In the genomic region with DNA sequence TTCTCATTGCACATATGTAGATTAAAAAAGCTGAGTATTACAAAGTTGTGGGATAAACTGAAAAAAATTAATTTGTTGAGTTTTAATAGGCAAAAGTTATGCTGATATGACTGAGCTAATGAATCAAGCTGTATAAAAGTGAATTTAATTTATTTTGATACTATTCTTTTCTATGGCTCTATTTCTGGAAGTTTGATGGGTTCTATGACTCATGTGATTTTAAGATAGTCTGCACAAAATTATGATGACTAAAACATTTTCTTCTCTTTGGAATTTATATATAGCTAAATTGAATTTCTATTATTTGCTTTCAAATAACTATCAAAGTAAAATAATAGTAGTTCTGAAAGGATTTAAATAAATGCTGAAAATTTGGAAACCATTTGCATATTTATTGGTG, we compare ENCODE assay signal across 26 cellular contexts.
"Had no signal": no experiment of that assay in that cellular context is flagged by ENCODE, and none has a peak within 500 bp of the region (broad histone marks: within the 10 kb centered on the region; RNA-seq: fewer than 3 reads in every experiment).

No MANE protein-coding gene starts in this region.

- H3K27me3 Mint-ChIP-seq: naive B cell, progenitor cell of endocrine pancreas had no signal

- H3K9me3 Mint-ChIP-seq: mesothelial cell of epicardium; neural progenitor cell; stimulated activated effector memory CD8-positive, alpha-beta T cell treated with anti-CD3 and anti-CD28 coated beads, Interleukin-12 subunit alpha, Interleukin-12 subunit beta, amount 100 ng/mL, for 72 hours had no signal

- H3K4me3 Mint-ChIP-seq: mesothelial cell of epicardium; naive B cell; natural killer cell; nephron progenitor cell; neural progenitor cell; stimulated activated effector memory CD8-positive, alpha-beta T cell treated with anti-CD3 and anti-CD28 coated beads, Interleukin-12 subunit alpha, Interleukin-12 subunit beta, amount 100 ng/mL, for 72 hours; stimulated activated naive CD8-positive, alpha-beta T cell treated with anti-CD3 and anti-CD28 coated beads, Interleukin-15, Interleukin-2, amounts not matched to agents 100 ng/mL and 50 ng/mL, for 24 hours had no signal

- H3K4me1 ChIP-seq: left ventricle myocardium inferior, neural progenitor cell, parathyroid adenoma, right atrium auricular region, spleen, suprapubic skin, upper lobe of right lung had no signal

- DNase-seq: islet precursor cell; left ventricle myocardium inferior; mesendoderm; naive B cell; natural killer cell; nephron progenitor cell; occipital lobe; small intestine; spleen; stimulated activated CD4-positive, alpha-beta T cell treated with anti-CD3 and anti-CD28 coated beads, Interleukin-4, amount 100 ng/mL, for 24 hours; stimulated activated naive CD4-positive, alpha-beta T cell; tibial artery; trophoblast cell; upper lobe of right lung had no signal

- H3K27ac ChIP-seq: left ventricle myocardium inferior, neural progenitor cell, neutrophil, parathyroid adenoma, right atrium auricular region, spleen, suprapubic skin, thoracic aorta, tibial artery, upper lobe of right lung had no signal

- H3K27me3 ChIP-seq: neural progenitor cell, neutrophil, right atrium auricular region, spleen, suprapubic skin, tibial artery, upper lobe of right lung had no signal

- H3K9ac ChIP-seq: neural progenitor cell, parathyroid adenoma had no signal

- H3K36me3 ChIP-seq: left ventricle myocardium inferior, neural progenitor cell, neutrophil, right atrium auricular region, spleen, suprapubic skin, thoracic aorta, tibial artery, upper lobe of right lung had no signal

- H2AFZ ChIP-seq: neural progenitor cell, parathyroid adenoma had no signal

- H3K9me3 ChIP-seq: neutrophil, suprapubic skin, thoracic aorta, tibial artery, upper lobe of right lung had no signal

- H3K4me3 ChIP-seq: left ventricle myocardium inferior, lung, neural progenitor cell, right atrium auricular region, spleen, suprapubic skin, thoracic aorta, tibial artery, upper lobe of right lung had no signal

- H3K4me2 ChIP-seq: neural progenitor cell had no signal

- H3K4me1 Mint-ChIP-seq: naive B cell; natural killer cell; nephron progenitor cell; neural progenitor cell; stimulated activated effector memory CD8-positive, alpha-beta T cell treated with anti-CD3 and anti-CD28 coated beads, Interleukin-12 subunit alpha, Interleukin-12 subunit beta, amount 100 ng/mL, for 72 hours had no signal

- H3K27ac Mint-ChIP-seq: mesothelial cell of epicardium; naive B cell; natural killer cell; nephron progenitor cell; neural progenitor cell; progenitor cell of endocrine pancreas; stimulated activated effector memory CD8-positive, alpha-beta T cell treated with anti-CD3 and anti-CD28 coated beads, Interleukin-12 subunit alpha, Interleukin-12 subunit beta, amount 100 ng/mL, for 72 hours; stimulated activated naive CD8-positive, alpha-beta T cell treated with anti-CD3 and anti-CD28 coated beads, Interleukin-15, Interleukin-2, amounts not matched to agents 100 ng/mL and 50 ng/mL, for 24 hours had no signal

- H3K36me3 Mint-ChIP-seq: mesothelial cell of epicardium; naive B cell; natural killer cell; neural progenitor cell; stimulated activated effector memory CD8-positive, alpha-beta T cell treated with anti-CD3 and anti-CD28 coated beads, Interleukin-12 subunit alpha, Interleukin-12 subunit beta, amount 100 ng/mL, for 72 hours had no signal

- ATAC-seq: natural killer cell; sciatic nerve; stimulated activated effector memory CD8-positive, alpha-beta T cell treated with anti-CD3 and anti-CD28 coated beads, Interleukin-12 subunit alpha, Interleukin-12 subunit beta, amount 100 ng/mL, for 72 hours; upper lobe of right lung had no signal
